In the genomic region with DNA sequence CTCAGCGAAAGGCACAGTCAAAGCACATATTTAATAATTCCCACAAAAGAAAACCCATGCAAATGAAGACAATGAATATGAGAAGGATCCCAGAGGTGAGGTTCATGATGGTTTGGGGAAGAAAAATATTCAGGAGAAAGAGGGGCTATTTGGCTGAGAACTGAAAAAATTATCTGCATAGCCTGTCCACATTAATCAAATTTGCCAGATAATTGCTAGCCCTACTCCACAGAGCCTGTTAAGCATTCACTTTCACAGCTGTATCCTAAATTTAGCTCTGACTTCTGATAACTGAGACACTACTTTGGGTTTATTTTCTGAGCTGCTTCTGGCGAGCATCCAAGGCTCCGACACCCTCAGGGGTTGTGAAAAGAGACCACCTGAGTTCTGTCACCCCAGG, we compare ENCODE assay signal across 2 cellular contexts.
TF ChIP-seq lines count a peak whose summit lies in the region.

No MANE protein-coding gene starts in this region.

TF ChIP-seq in SK-N-SH, 30 proteins besides CTCF, POLR2A, EP300 and RAD21 (continued from another document):
- peak; percentile 60; the same call in 1 of the 2 replicates for TF ChIP-seq RCOR1 (IDR thresholded peaks at IDR 0.05; ENCODE audit: low read length)
- TF ChIP-seq, protein P1, sequence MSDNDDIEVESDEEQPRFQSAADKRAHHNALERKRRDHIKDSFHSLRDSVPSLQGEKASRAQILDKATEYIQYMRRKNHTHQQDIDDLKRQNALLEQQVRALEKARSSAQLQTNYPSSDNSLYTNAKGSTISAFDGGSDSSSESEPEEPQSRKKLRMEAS (IDR thresholded peaks at IDR 0.05; ENCODE audit: low read depth), result no peak
- no peak for TF ChIP-seq JUND (IDR thresholded peaks at IDR 0.05)
- no peak for TF ChIP-seq NRF1 (IDR thresholded peaks at IDR 0.05; ENCODE audit: low read depth, low read length)
- TF ChIP-seq TAF1 (IDR thresholded peaks at IDR 0.05; ENCODE audit: borderline replicate concordance, low read depth, low read length), result no peak
- TF ChIP-seq MXI1 (IDR thresholded peaks at IDR 0.05; ENCODE audit: low read depth, low read length), result no peak
- TF ChIP-seq, protein P2, sequence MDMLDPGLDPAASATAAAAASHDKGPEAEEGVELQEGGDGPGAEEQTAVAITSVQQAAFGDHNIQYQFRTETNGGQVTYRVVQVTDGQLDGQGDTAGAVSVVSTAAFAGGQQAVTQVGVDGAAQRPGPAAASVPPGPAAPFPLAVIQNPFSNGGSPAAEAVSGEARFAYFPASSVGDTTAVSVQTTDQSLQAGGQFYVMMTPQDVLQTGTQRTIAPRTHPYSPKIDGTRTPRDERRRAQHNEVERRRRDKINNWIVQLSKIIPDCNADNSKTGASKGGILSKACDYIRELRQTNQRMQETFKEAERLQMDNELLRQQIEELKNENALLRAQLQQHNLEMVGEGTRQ (IDR thresholded peaks at IDR 0.05; ENCODE audit: borderline replicate concordance, low read depth, low read length), result no peak

TF ChIP-seq in SK-N-SH treated with all-trans-retinoic acid at 6 μM for 48 hours, 23 proteins besides CTCF, POLR2A, EP300 and RAD21 (continued from another document):
- TF ChIP-seq, protein P3, sequence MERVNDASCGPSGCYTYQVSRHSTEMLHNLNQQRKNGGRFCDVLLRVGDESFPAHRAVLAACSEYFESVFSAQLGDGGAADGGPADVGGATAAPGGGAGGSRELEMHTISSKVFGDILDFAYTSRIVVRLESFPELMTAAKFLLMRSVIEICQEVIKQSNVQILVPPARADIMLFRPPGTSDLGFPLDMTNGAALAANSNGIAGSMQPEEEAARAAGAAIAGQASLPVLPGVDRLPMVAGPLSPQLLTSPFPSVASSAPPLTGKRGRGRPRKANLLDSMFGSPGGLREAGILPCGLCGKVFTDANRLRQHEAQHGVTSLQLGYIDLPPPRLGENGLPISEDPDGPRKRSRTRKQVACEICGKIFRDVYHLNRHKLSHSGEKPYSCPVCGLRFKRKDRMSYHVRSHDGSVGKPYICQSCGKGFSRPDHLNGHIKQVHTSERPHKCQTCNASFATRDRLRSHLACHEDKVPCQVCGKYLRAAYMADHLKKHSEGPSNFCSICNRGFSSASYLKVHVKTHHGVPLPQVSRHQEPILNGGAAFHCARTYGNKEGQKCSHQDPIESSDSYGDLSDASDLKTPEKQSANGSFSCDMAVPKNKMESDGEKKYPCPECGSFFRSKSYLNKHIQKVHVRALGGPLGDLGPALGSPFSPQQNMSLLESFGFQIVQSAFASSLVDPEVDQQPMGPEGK (CRISPR knock-in tag; IDR thresholded peaks at IDR 0.05; ENCODE audit: borderline replicate concordance), result no peak
- no peak for TF ChIP-seq ZC3H10 (CRISPR knock-in tag; IDR thresholded peaks at IDR 0.05)
- TF ChIP-seq ESRRG (CRISPR knock-in tag; IDR thresholded peaks at IDR 0.05), result no peak
